Comparison of ENCODE assay signal across 1 cellular context in genomic region chr1:156337052-156337887, GRCh38.
TF ChIP-seq lines count a peak whose summit lies in the region.

No MANE protein-coding gene starts in this region.

TF ChIP-seq in K562, 482 proteins besides CTCF, POLR2A, EP300 and RAD21 (continued from another document):
- TF ChIP-seq ZNF407 (IDR thresholded peaks at IDR 0.05; ENCODE audit: low read depth) (no peak), NFYB (IDR thresholded peaks at IDR 0.05; ENCODE audit: extremely low read depth, insufficient read length) (no peak), MBD2 (IDR thresholded peaks at IDR 0.05; ENCODE audit: borderline replicate concordance, low read depth) (no peak), CSDE1 (IDR thresholded peaks at IDR 0.05) (0 out of 4 replicates have a peak, but pooled peaks of 1 of the 2 experiments have one; percentile 18), TRIM28 (IDR thresholded peaks at IDR 0.05) (peak; percentile 89), PTBP1 (IDR thresholded peaks at IDR 0.05; ENCODE audit: low read depth, low read length) (0 out of 2 replicates have a peak, but pooled peaks have one; percentile 49), MLLT1 (IDR thresholded peaks at IDR 0.05) (0 out of 4 replicates have a peak, but pooled peaks of 1 of the 2 experiments have one; percentile 41), KDM1A (IDR thresholded peaks at IDR 0.05) (peak; percentile 79 to 84), ZNF785 (CRISPR knock-in tag; IDR thresholded peaks at IDR 0.05) (no peak), TFAM (CRISPR knock-in tag; conservative IDR thresholded peaks at IDR 0.05) (no peak), FUS (optimal IDR thresholded peaks at IDR 0.05; ENCODE audit: low read depth, low read length) (no peak), RCOR1 (IDR thresholded peaks at IDR 0.05; ENCODE audit: borderline replicate concordance in 1 of 2, low read depth in 2 of 2, low read length in 2 of 2) (0 out of 4 replicates have a peak, but pooled peaks of 1 of the 2 experiments have one; percentile 33), ZNF76 (CRISPR knock-in tag; IDR thresholded peaks at IDR 0.05; ENCODE audit: borderline replicate concordance) (no peak), PHF20 (IDR thresholded peaks at IDR 0.05; ENCODE audit: partially characterized antibody) (peak; percentile 34), MXI1 (IDR thresholded peaks at IDR 0.05; ENCODE audit: low read depth, low read length) (0 out of 2 replicates have a peak, but pooled peaks have one; percentile 48), EHMT2 (IDR thresholded peaks at IDR 0.05) (no peak), VEZF1 (CRISPR knock-in tag; IDR thresholded peaks at IDR 0.05) (peak; percentile 78), MAFG (tag; conservative IDR thresholded peaks at IDR 0.05) (no peak), SMAD4 (CRISPR knock-in tag; conservative IDR thresholded peaks at IDR 0.05) (0 out of 2 replicates have a peak, but pooled peaks have one; percentile 14), CREB1 (IDR thresholded peaks at IDR 0.05) (no peak), CREB1 (CRISPR knock-in tag; IDR thresholded peaks at IDR 0.05) (no peak), MAFF (IDR thresholded peaks at IDR 0.05; ENCODE audit: low read length) (no peak), HDAC2 (IDR thresholded peaks at IDR 0.05) (peak; percentile 14; the same call in 1 of the 2 replicates), POLR2H (tag; IDR thresholded peaks at IDR 0.05; ENCODE audit: low read depth) (no peak), MAX (CRISPR knock-in tag; IDR thresholded peaks at IDR 0.05) (no peak), HLTF (IDR thresholded peaks at IDR 0.05) (0 out of 2 replicates have a peak, but pooled peaks have one; percentile 31)
